ENCODE assay signal across 8 cellular contexts in the genomic region with DNA sequence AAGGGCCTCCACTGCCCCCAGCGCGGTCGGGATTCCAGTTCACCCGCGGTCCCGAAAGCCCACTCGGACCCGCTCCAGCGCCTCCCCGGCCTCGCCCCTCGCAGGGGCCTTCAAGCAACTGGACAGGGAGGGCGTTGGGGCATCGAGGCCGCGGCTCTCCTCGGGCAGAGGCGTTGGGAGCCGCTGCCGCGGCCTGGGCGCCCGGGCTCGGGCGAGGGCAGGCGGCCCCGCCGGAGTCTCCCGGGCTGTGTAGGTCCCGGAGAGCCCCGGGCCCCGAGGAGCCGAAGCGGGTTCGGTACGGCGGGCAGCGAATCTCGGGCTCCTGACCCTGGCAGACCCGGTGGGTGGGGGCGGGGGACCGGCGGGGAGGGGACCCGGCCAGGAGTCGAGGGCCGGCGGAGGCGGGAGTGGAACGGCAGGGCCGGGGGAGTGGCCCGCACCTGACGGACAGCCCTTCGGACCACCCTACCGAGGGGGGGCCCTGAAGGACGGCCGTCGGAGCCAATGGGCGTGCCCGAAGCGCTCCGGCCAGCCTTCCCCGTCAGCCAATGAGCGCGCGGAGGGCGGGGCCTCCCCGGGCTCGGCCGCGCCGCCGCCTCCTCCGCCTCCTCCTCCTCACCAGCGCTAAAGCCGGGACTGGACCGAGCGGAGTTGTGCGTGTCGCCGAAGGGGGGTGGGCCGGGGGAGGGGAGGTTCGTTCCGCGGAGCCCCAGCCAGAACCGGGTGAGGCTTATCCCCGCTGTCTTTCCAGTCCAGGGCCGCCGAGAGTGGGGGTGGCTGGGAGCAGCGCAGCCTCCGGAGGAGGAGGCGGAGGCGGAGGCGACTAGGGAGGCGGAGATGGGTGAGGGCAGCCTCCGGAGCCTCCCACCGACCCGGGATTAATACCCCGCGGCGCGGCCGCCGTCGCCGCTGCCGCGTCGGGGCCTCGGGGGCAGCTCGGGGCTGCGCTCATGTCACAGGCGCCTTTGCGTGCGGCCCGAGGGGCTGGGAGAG. TPM values are rescaled to one million over a fixed set of nuclear protein-coding genes. Genes with fewer than 3 reads are reported as not detected.
DNase-seq lines count a peak whose midpoint lies in the region; ATAC-seq and TF ChIP-seq lines count a peak whose summit lies in the region.

A gene (plus strand): TSS at position 609 of the 993 bp plus-strand sequence. CDS start 34,346 bp downstream, outside the sequence.

- intact Hi-C loops in CD14-positive monocyte (cut with micrococcal nuclease) = loop anchor here (2.0 to 5.0 kb wide), 3 partner anchors 96 to 176 kb away; a partner anchor contains a TSS
- intact Hi-C loops in dendritic cell treated with granulocyte-macrophage colony-stimulating factor and Interleukin-4, amounts not matched to agents 40 ng/mL and 50 ng/mL, for 4 days (cut with micrococcal nuclease) = no loop called here
- intact Hi-C loops in left lung (cut with DNase I) = no loop called here

- peaks cover 0 to 2% of the 10 kb centered on the region in 2 donors for H3K36me3 ChIP-seq in left lung

- H3K27ac ChIP-seq in left lung = peak within 1 kb of the TSS; percentile 97 to 99

- peak within 1 kb of the TSS; percentile 92 to 93 for H3K4me3 Mint-ChIP-seq in CD14-positive monocyte
- H3K4me3 Mint-ChIP-seq in dendritic cell treated with granulocyte-macrophage colony-stimulating factor and Interleukin-4, amounts not matched to agents 40 ng/mL and 50 ng/mL, for 4 days = peak within 1 kb of the TSS; percentile 89

- no peaks in the 10 kb centered on the region for H3K9me3 ChIP-seq in left lung

- H3K27ac Mint-ChIP-seq in CD14-positive monocyte = peak within 1 kb of the TSS; percentile 92 to 98 (median 94)
- peak within 1 kb of the TSS; percentile 96 for H3K27ac Mint-ChIP-seq in dendritic cell treated with granulocyte-macrophage colony-stimulating factor and Interleukin-4, amounts not matched to agents 40 ng/mL and 50 ng/mL, for 4 days

- no peaks in the 10 kb centered on the region for H3K9me3 Mint-ChIP-seq in CD14-positive monocyte
- H3K9me3 Mint-ChIP-seq in dendritic cell treated with granulocyte-macrophage colony-stimulating factor and Interleukin-4, amounts not matched to agents 40 ng/mL and 50 ng/mL, for 4 days = no peaks in the 10 kb centered on the region

- no peaks in the 10 kb centered on the region for H3K27me3 Mint-ChIP-seq in CD14-positive monocyte (ENCODE audit: low read depth in 3 of 3)
- no peaks in the 10 kb centered on the region for H3K27me3 Mint-ChIP-seq in dendritic cell treated with granulocyte-macrophage colony-stimulating factor and Interleukin-4, amounts not matched to agents 40 ng/mL and 50 ng/mL, for 4 days

- peak; percentile 74 for ATAC-seq in GM19438 (IDR thresholded peaks at IDR 0.05; ENCODE audit: low read depth, unreplicated experiment)
- peak; percentile 86 for ATAC-seq in HG03571 (IDR thresholded peaks at IDR 0.05; ENCODE audit: unreplicated experiment)
- peak; percentile 92 for ATAC-seq in left lung

- H3K4me1 ChIP-seq in left lung = peaks cover 20 to 37% of the 10 kb centered on the region in 2 donors

- peaks cover 31% of the 10 kb centered on the region for H3K4me1 Mint-ChIP-seq in CD14-positive monocyte
- peaks cover 24% of the 10 kb centered on the region for H3K4me1 Mint-ChIP-seq in dendritic cell treated with granulocyte-macrophage colony-stimulating factor and Interleukin-4, amounts not matched to agents 40 ng/mL and 50 ng/mL, for 4 days (ENCODE audit: low read depth)

- H3K4me3 ChIP-seq in left lung = peak within 1 kb of the TSS; percentile 81 to 89

- TF ChIP-seq CTCF in CD14-positive monocyte (IDR thresholded peaks at IDR 0.05) (no peak), left lung (IDR thresholded peaks at IDR 0.05) (no peak)

- no peaks in the 10 kb centered on the region for H3K27me3 ChIP-seq in left lung

- H3K36me3 Mint-ChIP-seq in CD14-positive monocyte = peaks cover 4 to 6% of the 10 kb centered on the region in 2 donors
- peaks cover 29% of the 10 kb centered on the region for H3K36me3 Mint-ChIP-seq in dendritic cell treated with granulocyte-macrophage colony-stimulating factor and Interleukin-4, amounts not matched to agents 40 ng/mL and 50 ng/mL, for 4 days (ENCODE audit: low read depth)

- DNase-seq in CD14-positive monocyte (ENCODE audit: low spot score) (peak; percentile 97), NCI-H774 (lab: John Stamatoyannopoulos, UW) (peak; percentile 83), left lung (peak; percentile 99)
- DNase-seq in activated CD4-positive, alpha-beta T cell treated with anti-CD3 and anti-CD28 coated beads, Interleukin-2, amount 50 U/mL, for 4 hours = peak; percentile 93 to 94
- DNase-seq in stimulated activated CD4-positive, alpha-beta T cell treated with anti-CD3 and anti-CD28 coated beads, Interleukin-2, amount 100 ng/mL, for 4 hours (ENCODE audit: low read depth) = peak; percentile 94

RNA-seq across cellular contexts. Expression of the gene that starts here (rescaled TPM):
- 1 to 10 TPM; 6.7 to 8.5 TPM for polyA plus RNA-seq in CD14-positive monocyte
- 10 to 100 TPM; 64.8 to 67.8 TPM for total RNA-seq in left lung

Comparison
In these comparisons a context has a peak if more than half of its experiments do, and no peak if none do; other contexts are left out.
1. Peak in every context shown above with its lines: DNase-seq, ATAC-seq, H3K4me3 ChIP-seq and H3K27ac ChIP-seq.
2. intact Hi-C loops: an anchor here in CD14-positive monocyte (2.0 to 5.0 kb wide); none called in dendritic cell treated with granulocyte-macrophage colony-stimulating factor and Interleukin-4, amounts not matched to agents 40 ng/mL and 50 ng/mL, for 4 days and left lung.